ENCODE assay signal across 1 cellular context in genomic region chr1:145720878-145721671, GRCh38.
TF ChIP-seq lines count a peak whose summit lies in the region.

No MANE protein-coding gene starts in this region.

TF ChIP-seq in HepG2, 621 proteins besides CTCF, POLR2A, EP300 and RAD21 (continued from another document and continues in another):
- TF ChIP-seq ZNF747 (CRISPR knock-in tag; IDR thresholded peaks at IDR 0.05; ENCODE audit: borderline replicate concordance) (no peak), SETDB1 (CRISPR knock-in tag; IDR thresholded peaks at IDR 0.05; ENCODE audit: borderline replicate concordance) (no peak; the same call in 1 of the 2 replicates), ZNF430 (CRISPR knock-in tag; IDR thresholded peaks at IDR 0.05) (no peak), ZNF704 (CRISPR knock-in tag; IDR thresholded peaks at IDR 0.05; ENCODE audit: borderline replicate concordance) (0 out of 2 replicates have a peak, but pooled peaks have one; percentile 3), GATAD2A (CRISPR knock-in tag; IDR thresholded peaks at IDR 0.05) (peak; percentile 38), RBM39 (IDR thresholded peaks at IDR 0.05; ENCODE audit: low read depth, low read length, poor library complexity, severe bottlenecking) (peak; percentile 59), HOXD1 (CRISPR knock-in tag; IDR thresholded peaks at IDR 0.05) (peak; percentile 43; the same call in 1 of the 2 replicates), ZSCAN31 (CRISPR knock-in tag; IDR thresholded peaks at IDR 0.05; ENCODE audit: low read depth) (peak; percentile 68; the same call in 1 of the 2 replicates), AHDC1 (CRISPR knock-in tag; IDR thresholded peaks at IDR 0.05; ENCODE audit: borderline replicate concordance) (no peak), SOX13 (IDR thresholded peaks at IDR 0.05) (no peak), SOX13 (CRISPR knock-in tag; conservative IDR thresholded peaks at IDR 0.05 in 1 of 2, IDR thresholded peaks at IDR 0.05 in 1 of 2) (no peak), FOXO1 (CRISPR knock-in tag; IDR thresholded peaks at IDR 0.05) (no peak), ZFP37 (CRISPR knock-in tag; IDR thresholded peaks at IDR 0.05; ENCODE audit: borderline replicate concordance) (no peak), RXRB (CRISPR knock-in tag; IDR thresholded peaks at IDR 0.05; ENCODE audit: borderline replicate concordance) (0 out of 2 replicates have a peak, but pooled peaks have one; percentile 21), ZNF790 (CRISPR knock-in tag; IDR thresholded peaks at IDR 0.05; ENCODE audit: borderline replicate concordance) (no peak), PHB2 (IDR thresholded peaks at IDR 0.05; ENCODE audit: partially characterized antibody) (no peak), SUZ12 (IDR thresholded peaks at IDR 0.05; ENCODE audit: low read depth, low read length) (no peak), NBN (conservative IDR thresholded peaks at IDR 0.05) (no peak), ZNF558 (CRISPR knock-in tag; IDR thresholded peaks at IDR 0.05; ENCODE audit: borderline replicate concordance) (no peak), SRY (CRISPR knock-in tag; IDR thresholded peaks at IDR 0.05) (0 out of 2 replicates have a peak, but pooled peaks have one; percentile 42), TEAD3 (CRISPR knock-in tag; optimal IDR thresholded peaks at IDR 0.05; ENCODE audit: borderline replicate concordance) (peak; percentile 34), KIAA2018 (CRISPR knock-in tag; IDR thresholded peaks at IDR 0.05; ENCODE audit: borderline replicate concordance) (no peak), ZBTB20 (CRISPR knock-in tag; IDR thresholded peaks at IDR 0.05; ENCODE audit: borderline replicate concordance, low read depth) (no peak), ZNF720 (CRISPR knock-in tag; IDR thresholded peaks at IDR 0.05) (no peak), ZNF777 (CRISPR knock-in tag; IDR thresholded peaks at IDR 0.05) (peak; percentile 55; the same call in 1 of the 2 replicates), TOPORS (CRISPR knock-in tag; IDR thresholded peaks at IDR 0.05) (no peak), EED (CRISPR knock-in tag; IDR thresholded peaks at IDR 0.05) (peak; percentile 86), REPIN1 (CRISPR knock-in tag; IDR thresholded peaks at IDR 0.05; ENCODE audit: borderline replicate concordance, low read depth) (no peak), NFKBIZ (CRISPR knock-in tag; IDR thresholded peaks at IDR 0.05) (no peak), PATZ1 (CRISPR knock-in tag; IDR thresholded peaks at IDR 0.05) (peak; percentile 64), TFAP4 (IDR thresholded peaks at IDR 0.05; ENCODE audit: borderline replicate concordance, low read depth) (0 out of 2 replicates have a peak, but pooled peaks have one; percentile 5), ZSCAN29 (CRISPR knock-in tag; conservative IDR thresholded peaks at IDR 0.05) (no peak), ATF3 (CRISPR knock-in tag; IDR thresholded peaks at IDR 0.05) (no peak), ZFP62 (CRISPR knock-in tag; IDR thresholded peaks at IDR 0.05) (no peak)
- TF ChIP-seq, protein P1, sequence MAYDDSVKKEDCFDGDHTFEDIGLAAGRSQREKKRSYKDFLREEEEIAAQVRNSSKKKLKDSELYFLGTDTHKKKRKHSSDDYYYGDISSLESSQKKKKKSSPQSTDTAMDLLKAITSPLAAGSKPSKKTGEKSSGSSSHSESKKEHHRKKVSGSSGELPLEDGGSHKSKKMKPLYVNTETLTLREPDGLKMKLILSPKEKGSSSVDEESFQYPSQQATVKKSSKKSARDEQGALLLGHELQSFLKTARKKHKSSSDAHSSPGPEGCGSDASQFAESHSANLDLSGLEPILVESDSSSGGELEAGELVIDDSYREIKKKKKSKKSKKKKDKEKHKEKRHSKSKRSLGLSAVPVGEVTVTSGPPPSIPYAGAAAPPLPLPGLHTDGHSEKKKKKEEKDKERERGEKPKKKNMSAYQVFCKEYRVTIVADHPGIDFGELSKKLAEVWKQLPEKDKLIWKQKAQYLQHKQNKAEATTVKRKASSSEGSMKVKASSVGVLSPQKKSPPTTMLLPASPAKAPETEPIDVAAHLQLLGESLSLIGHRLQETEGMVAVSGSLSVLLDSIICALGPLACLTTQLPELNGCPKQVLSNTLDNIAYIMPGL (CRISPR knock-in tag; IDR thresholded peaks at IDR 0.05; ENCODE audit: borderline replicate concordance in 1 of 2, low read depth in 1 of 2), result peak; percentile 67 to 69; a peak in 3 of 4 replicates
- TF ChIP-seq, protein P2, sequence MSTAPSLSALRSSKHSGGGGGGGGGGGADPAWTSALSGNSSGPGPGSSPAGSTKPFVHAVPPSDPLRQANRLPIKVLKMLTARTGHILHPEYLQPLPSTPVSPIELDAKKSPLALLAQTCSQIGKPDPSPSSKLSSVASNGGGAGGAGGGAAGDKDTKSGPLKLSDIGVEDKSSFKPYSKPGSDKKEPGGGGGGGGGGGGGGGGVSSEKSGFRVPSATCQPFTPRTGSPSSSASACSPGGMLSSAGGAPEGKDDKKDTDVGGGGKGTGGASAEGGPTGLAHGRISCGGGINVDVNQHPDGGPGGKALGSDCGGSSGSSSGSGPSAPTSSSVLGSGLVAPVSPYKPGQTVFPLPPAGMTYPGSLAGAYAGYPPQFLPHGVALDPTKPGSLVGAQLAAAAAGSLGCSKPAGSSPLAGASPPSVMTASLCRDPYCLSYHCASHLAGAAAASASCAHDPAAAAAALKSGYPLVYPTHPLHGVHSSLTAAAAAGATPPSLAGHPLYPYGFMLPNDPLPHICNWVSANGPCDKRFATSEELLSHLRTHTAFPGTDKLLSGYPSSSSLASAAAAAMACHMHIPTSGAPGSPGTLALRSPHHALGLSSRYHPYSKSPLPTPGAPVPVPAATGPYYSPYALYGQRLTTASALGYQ (CRISPR knock-in tag; IDR thresholded peaks at IDR 0.05), result no peak
